ENCODE assay signal across 19 cellular contexts in the genomic region with DNA sequence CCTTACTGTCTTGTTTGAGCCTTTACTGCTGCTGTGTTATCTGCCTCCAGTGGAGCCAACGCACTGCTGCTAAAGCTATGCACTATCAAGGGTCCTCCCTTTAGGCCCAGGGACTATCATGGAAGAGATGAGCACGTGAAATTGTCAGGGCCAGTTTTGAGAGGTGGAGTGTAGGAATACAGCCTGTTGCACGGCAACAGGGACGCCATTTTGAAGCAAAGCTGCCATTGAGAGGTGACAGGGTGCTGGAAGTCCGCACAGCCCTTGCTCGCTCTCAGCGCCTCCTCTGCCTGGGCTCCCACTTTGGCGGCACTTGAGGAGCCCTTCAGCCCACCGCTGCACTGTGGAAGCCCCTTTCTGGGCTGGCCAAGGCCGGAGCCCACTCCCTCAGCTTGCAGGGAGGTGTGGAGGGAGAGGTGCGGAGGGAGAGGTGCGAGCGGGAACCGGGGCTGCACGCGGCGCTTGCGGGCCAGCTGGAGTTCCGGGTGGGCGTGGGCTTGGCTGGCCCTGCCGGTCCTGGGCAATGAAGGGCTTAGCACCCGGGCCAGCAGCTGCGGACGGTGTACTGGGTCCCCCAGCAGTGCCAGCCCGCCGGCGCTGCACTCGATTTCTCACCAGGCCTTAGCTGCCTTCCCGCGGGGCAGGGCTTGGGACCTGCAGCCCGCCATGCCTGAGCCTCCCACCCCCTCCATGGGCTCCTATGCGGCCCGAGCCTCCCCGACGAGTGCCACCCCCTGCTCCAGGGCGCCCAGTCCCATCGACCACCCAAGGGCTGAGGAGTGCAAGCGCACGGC. TPM values are rescaled to one million over a fixed set of nuclear protein-coding genes. Genes with fewer than 3 reads are reported as not detected.
"Had no signal": no experiment of that assay in that cellular context is flagged by ENCODE, and none has a peak within 500 bp of the region (broad histone marks: within the 10 kb centered on the region; RNA-seq: fewer than 3 reads in every experiment).

No MANE protein-coding gene starts in this region.

RNA-seq across cellular contexts. Expression of gene MUC22, which starts 10.0 kb away (rescaled TPM):
- total RNA-seq: activated B cell treated with CpG ODN at 0.5 μM for 24 hours; activated CD4-positive, alpha-beta memory T cell treated with anti-CD3 and anti-CD28 coated beads for 36 hours; activated CD4-positive, alpha-beta T cell treated with anti-CD3 and anti-CD28 coated beads, Interleukin-2, amount 10 ng/mL, durations not matched to agents 24 days and 14 days; activated CD8-positive, alpha-beta memory T cell treated with anti-CD3 and anti-CD28 coated beads for 36 hours; activated CD8-positive, alpha-beta T cell treated with anti-CD3 and anti-CD28 coated beads for 36 hours; activated naive CD4-positive, alpha-beta T cell treated with anti-CD3 and anti-CD28 coated beads for 36 hours; activated naive CD4-positive, alpha-beta T cell treated with anti-CD3 and anti-CD28 coated beads, Interleukin-2, amount 50 U/mL, for 72 hours; activated naive CD8-positive, alpha-beta T cell treated with anti-CD3 and anti-CD28 coated beads for 36 hours; activated T-cell treated with anti-CD3 and anti-CD28 coated beads, Interleukin-2, amount 50 U/mL, for 4 hours; activated T-cell treated with anti-CD3 and anti-CD28 coated beads, Interleukin-2, amount 50 U/mL, for 72 hours; activated T-helper 1 cell treated with anti-CD3 and anti-CD28 coated beads, Interleukin-12 subunit alpha, Interleukin-12 subunit beta, Interleukin-2, Interleukin-4 antibody, amounts not matched to agents 30 ng/mL and 10 ng/mL and 1 ng/mL, durations not matched to agents 14 hours and 24 hours and 36 hours; activated T-helper 17 cell treated with anti-CD3 and anti-CD28 coated beads, Interleukin-2, amount 50 U/mL, for 72 hours; adrenal gland; aorta; body of pancreas; breast epithelium; cardiac septum; cerebellum had no signal

RNA-seq across cellular contexts. Expression of gene MUC21, which starts 16.7 kb away (rescaled TPM):
- total RNA-seq: activated B cell treated with CpG ODN at 0.5 μM for 24 hours; activated CD4-positive, alpha-beta memory T cell treated with anti-CD3 and anti-CD28 coated beads for 36 hours; activated CD4-positive, alpha-beta T cell treated with anti-CD3 and anti-CD28 coated beads, Interleukin-2, amount 10 ng/mL, durations not matched to agents 24 days and 14 days; activated CD8-positive, alpha-beta memory T cell treated with anti-CD3 and anti-CD28 coated beads for 36 hours; activated CD8-positive, alpha-beta T cell treated with anti-CD3 and anti-CD28 coated beads for 36 hours; activated naive CD4-positive, alpha-beta T cell treated with anti-CD3 and anti-CD28 coated beads for 36 hours; activated naive CD4-positive, alpha-beta T cell treated with anti-CD3 and anti-CD28 coated beads, Interleukin-2, amount 50 U/mL, for 72 hours; activated naive CD8-positive, alpha-beta T cell treated with anti-CD3 and anti-CD28 coated beads for 36 hours; activated T-cell treated with anti-CD3 and anti-CD28 coated beads, Interleukin-2, amount 50 U/mL, for 4 hours; activated T-cell treated with anti-CD3 and anti-CD28 coated beads, Interleukin-2, amount 50 U/mL, for 72 hours; activated T-helper 1 cell treated with anti-CD3 and anti-CD28 coated beads, Interleukin-12 subunit alpha, Interleukin-12 subunit beta, Interleukin-2, Interleukin-4 antibody, amounts not matched to agents 30 ng/mL and 10 ng/mL and 1 ng/mL, durations not matched to agents 14 hours and 24 hours and 36 hours; activated T-helper 17 cell treated with anti-CD3 and anti-CD28 coated beads, Interleukin-2, amount 50 U/mL, for 72 hours; adrenal gland; aorta; astrocyte; body of pancreas; breast epithelium; cardiac septum; cerebellum had no signal

RNA-seq across cellular contexts. Expression of gene MUCL3, which starts 59.5 kb away (rescaled TPM):
- total RNA-seq: activated B cell treated with CpG ODN at 0.5 μM for 24 hours; activated CD4-positive, alpha-beta memory T cell treated with anti-CD3 and anti-CD28 coated beads for 36 hours; activated CD4-positive, alpha-beta T cell treated with anti-CD3 and anti-CD28 coated beads, Interleukin-2, amount 10 ng/mL, durations not matched to agents 24 days and 14 days; activated CD8-positive, alpha-beta memory T cell treated with anti-CD3 and anti-CD28 coated beads for 36 hours; activated CD8-positive, alpha-beta T cell treated with anti-CD3 and anti-CD28 coated beads for 36 hours; activated naive CD4-positive, alpha-beta T cell treated with anti-CD3 and anti-CD28 coated beads for 36 hours; activated naive CD4-positive, alpha-beta T cell treated with anti-CD3 and anti-CD28 coated beads, Interleukin-2, amount 50 U/mL, for 72 hours; activated naive CD8-positive, alpha-beta T cell treated with anti-CD3 and anti-CD28 coated beads for 36 hours; activated T-helper 1 cell treated with anti-CD3 and anti-CD28 coated beads, Interleukin-12 subunit alpha, Interleukin-12 subunit beta, Interleukin-2, Interleukin-4 antibody, amounts not matched to agents 30 ng/mL and 10 ng/mL and 1 ng/mL, durations not matched to agents 14 hours and 24 hours and 36 hours; activated T-helper 17 cell treated with anti-CD3 and anti-CD28 coated beads, Interleukin-2, amount 50 U/mL, for 72 hours; adrenal gland; aorta; astrocyte; breast epithelium; cardiac septum; cerebellum had no signal
